ENCODE assay signal across 19 cellular contexts in the genomic region with DNA sequence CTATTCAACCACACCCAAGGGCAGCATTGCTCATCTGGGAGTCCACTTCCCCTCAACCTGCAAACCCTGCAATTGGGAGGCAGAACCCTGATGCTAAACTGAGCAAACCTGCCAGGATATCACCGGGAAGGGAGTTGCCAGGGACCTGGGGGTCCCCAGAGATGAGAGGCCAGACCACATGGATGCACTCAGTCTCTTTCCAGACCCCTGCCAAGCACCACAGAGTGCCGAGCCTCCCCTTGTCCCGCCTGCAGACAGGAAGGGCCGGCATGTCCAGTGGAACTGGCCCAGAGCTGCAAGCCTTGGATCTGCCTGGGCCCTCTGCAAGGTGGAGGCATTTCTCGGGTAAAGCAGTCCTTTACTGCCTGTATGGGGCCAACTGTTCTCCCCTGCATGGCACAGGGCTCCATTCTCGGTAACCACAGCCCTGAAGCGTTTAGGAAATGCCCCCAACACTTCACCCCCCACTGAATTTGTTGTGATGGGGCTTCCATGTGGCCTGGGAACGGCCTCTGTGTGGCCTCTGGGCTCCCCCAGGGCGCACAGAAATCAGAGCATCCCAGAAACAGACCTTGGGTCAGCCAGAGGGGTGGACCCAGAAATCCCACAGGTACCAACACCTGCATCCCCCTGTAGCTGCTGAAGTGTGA.
"Had no signal": no experiment of that assay in that cellular context is flagged by ENCODE, and none has a peak within 500 bp of the region (broad histone marks: within the 10 kb centered on the region; RNA-seq: fewer than 3 reads in every experiment).

No MANE protein-coding gene starts in this region.

- H3K36me3 Mint-ChIP-seq: activated naive CD4-positive, alpha-beta T cell treated with anti-CD3 and anti-CD28 coated beads, Interleukin-2, amount 50 U/mL, for 72 hours; naive B cell; neural progenitor cell had no signal

- FAIRE-seq: endometrium, pancreas had no signal

- H3K36me3 ChIP-seq: cardiac muscle cell, gastroesophageal sphincter, heart right ventricle, neural progenitor cell, pancreas, upper lobe of left lung had no signal

- ATAC-seq: activated naive CD4-positive, alpha-beta T cell treated with anti-CD3 and anti-CD28 coated beads, Interleukin-2, amount 50 U/mL, for 72 hours; activated T-cell treated with anti-CD3 and anti-CD28 coated beads, Interleukin-2, amount 50 U/mL, for 4 hours; gastroesophageal sphincter; heart right ventricle; left cardiac atrium; pancreas; right cardiac atrium had no signal

- H3K9me3 ChIP-seq: gastroesophageal sphincter, heart right ventricle, pancreas, upper lobe of left lung had no signal

- DNase-seq: activated CD4-positive, alpha-beta T cell treated with anti-CD3 and anti-CD28 coated beads, Interleukin-2, amount 10 ng/mL, durations not matched to agents 7 days and 5 days; activated CD4-positive, CD25-positive, alpha-beta regulatory T cell; activated gamma-delta T cell; activated T-cell treated with anti-CD3 and anti-CD28 coated beads, Interleukin-2, amount 50 U/mL, for 4 hours; heart right ventricle; left cardiac atrium; naive B cell; pancreas; right cardiac atrium; stimulated activated CD4-positive, alpha-beta T cell treated with anti-CD3 and anti-CD28 coated beads, Interleukin-4, amount 100 ng/mL, for 24 hours; upper lobe of left lung had no signal

- H3K4me3 Mint-ChIP-seq: activated CD4-positive, alpha-beta T cell treated with anti-CD3 and anti-CD28 coated beads, Interleukin-2, amount 10 ng/mL, durations not matched to agents 7 days and 5 days; activated T-cell treated with anti-CD3 and anti-CD28 coated beads, Interleukin-2, amount 50 U/mL, for 4 hours; naive B cell; neural progenitor cell; stimulated activated naive CD8-positive, alpha-beta T cell treated with anti-CD3 and anti-CD28 coated beads, Interleukin-15, Interleukin-2, amounts not matched to agents 100 ng/mL and 50 ng/mL, for 24 hours; T-helper 2 cell treated with Interferon-gamma antibody and Interleukin-4, amounts not matched to agents 5 μg/mL and 100 μg/mL, for 36 hours had no signal

- H3K27ac ChIP-seq: cardiac muscle cell, gastroesophageal sphincter, heart right ventricle, neural progenitor cell, pancreas, skin epidermis, upper lobe of left lung had no signal

- H3K9ac ChIP-seq: neural progenitor cell had no signal

- H3K4me1 ChIP-seq: gastroesophageal sphincter, heart right ventricle, pancreas, upper lobe of left lung had no signal

- H3K27me3 ChIP-seq: cardiac muscle cell, neural progenitor cell, pancreas, upper lobe of left lung had no signal

- H3K27ac Mint-ChIP-seq: activated CD4-positive, alpha-beta T cell treated with anti-CD3 and anti-CD28 coated beads, Interleukin-2, amount 10 ng/mL, durations not matched to agents 7 days and 5 days; activated naive CD4-positive, alpha-beta T cell treated with anti-CD3 and anti-CD28 coated beads, Interleukin-2, amount 50 U/mL, for 72 hours; naive B cell; neural progenitor cell; stimulated activated naive CD8-positive, alpha-beta T cell treated with anti-CD3 and anti-CD28 coated beads, Interleukin-15, Interleukin-2, amounts not matched to agents 100 ng/mL and 50 ng/mL, for 24 hours; T-helper 2 cell treated with Interferon-gamma antibody and Interleukin-4, amounts not matched to agents 5 μg/mL and 100 μg/mL, for 36 hours had no signal

- H3K9me3 Mint-ChIP-seq: activated CD4-positive, alpha-beta T cell treated with anti-CD3 and anti-CD28 coated beads, Interleukin-2, amount 10 ng/mL, durations not matched to agents 7 days and 5 days; activated naive CD4-positive, alpha-beta T cell treated with anti-CD3 and anti-CD28 coated beads, Interleukin-2, amount 50 U/mL, for 72 hours; activated T-cell treated with anti-CD3 and anti-CD28 coated beads, Interleukin-2, amount 50 U/mL, for 4 hours; neural progenitor cell; stimulated activated naive CD8-positive, alpha-beta T cell treated with anti-CD3 and anti-CD28 coated beads, Interleukin-15, Interleukin-2, amounts not matched to agents 100 ng/mL and 50 ng/mL, for 24 hours; T-helper 2 cell treated with Interferon-gamma antibody and Interleukin-4, amounts not matched to agents 5 μg/mL and 100 μg/mL, for 36 hours had no signal

- H2AFZ ChIP-seq: neural progenitor cell had no signal

- H3K4me3 ChIP-seq: cardiac muscle cell, gastroesophageal sphincter, heart right ventricle, neural progenitor cell, pancreas, skin epidermis, upper lobe of left lung had no signal

- H3K4me2 ChIP-seq: neural progenitor cell had no signal

- H3K4me1 Mint-ChIP-seq: activated CD4-positive, alpha-beta T cell treated with anti-CD3 and anti-CD28 coated beads, Interleukin-2, amount 10 ng/mL, durations not matched to agents 7 days and 5 days; naive B cell had no signal

- H3K27me3 Mint-ChIP-seq: activated CD4-positive, alpha-beta T cell treated with anti-CD3 and anti-CD28 coated beads, Interleukin-2, amount 10 ng/mL, durations not matched to agents 7 days and 5 days had no signal
